Comparison of ENCODE assay signal across 1 cellular context in genomic region chr6:155519339-155519738, GRCh38.
TF ChIP-seq lines count a peak whose summit lies in the region.

No MANE protein-coding gene starts in this region.

TF ChIP-seq in HepG2, 621 proteins besides CTCF, POLR2A, EP300 and RAD21 (continued from another document and continues in another):
- TF ChIP-seq BCLAF1 (IDR thresholded peaks at IDR 0.05) (no peak), ZBTB3 (CRISPR knock-in tag; IDR thresholded peaks at IDR 0.05; ENCODE audit: borderline replicate concordance, low read depth) (no peak), ZBTB8A (CRISPR knock-in tag; IDR thresholded peaks at IDR 0.05; ENCODE audit: borderline replicate concordance, low read depth) (no peak), CENPX (CRISPR knock-in tag; IDR thresholded peaks at IDR 0.05) (no peak), MAFG (CRISPR knock-in tag; IDR thresholded peaks at IDR 0.05) (no peak), NFKBIZ (CRISPR knock-in tag; IDR thresholded peaks at IDR 0.05) (no peak), NFIB (CRISPR knock-in tag; IDR thresholded peaks at IDR 0.05; ENCODE audit: borderline replicate concordance) (no peak), SNAI1 (CRISPR knock-in tag; IDR thresholded peaks at IDR 0.05; ENCODE audit: borderline replicate concordance) (no peak), ZNF18 (CRISPR knock-in tag; IDR thresholded peaks at IDR 0.05; ENCODE audit: insufficient replicate concordance) (no peak), NFKB2 (CRISPR knock-in tag; IDR thresholded peaks at IDR 0.05; ENCODE audit: borderline replicate concordance) (no peak), TOE1 (CRISPR knock-in tag; IDR thresholded peaks at IDR 0.05) (no peak), ZNF619 (CRISPR knock-in tag; IDR thresholded peaks at IDR 0.05) (no peak), NCOR1 (IDR thresholded peaks at IDR 0.05; ENCODE audit: borderline replicate concordance, low read length) (no peak), CHD2 (IDR thresholded peaks at IDR 0.05; ENCODE audit: low read depth, low read length) (no peak), HNF4A (CRISPR knock-in tag; IDR thresholded peaks at IDR 0.05) (no peak), MAFK (conservative IDR thresholded peaks at IDR 0.05 in 1 of 2, IDR thresholded peaks at IDR 0.05 in 1 of 2; ENCODE audit: low read length in 2 of 2) (no peak), SMAD3 (CRISPR knock-in tag; IDR thresholded peaks at IDR 0.05) (no peak), PHF5A (CRISPR knock-in tag; IDR thresholded peaks at IDR 0.05; ENCODE audit: low read depth, unreplicated experiment) (no peak), TARDBP (CRISPR knock-in tag; IDR thresholded peaks at IDR 0.05) (no peak), FOSL1 (CRISPR knock-in tag; IDR thresholded peaks at IDR 0.05; ENCODE audit: borderline replicate concordance) (no peak), NR2F1 (CRISPR knock-in tag; IDR thresholded peaks at IDR 0.05) (0 out of 4 replicates have a peak, but pooled peaks of 1 of the 2 experiments have one; percentile 32), MZF1 (CRISPR knock-in tag; IDR thresholded peaks at IDR 0.05; ENCODE audit: borderline replicate concordance) (no peak), ZFP36 (IDR thresholded peaks at IDR 0.05; ENCODE audit: borderline replicate concordance, low read depth, low read length, partially characterized antibody) (no peak), BCL6 (CRISPR knock-in tag; IDR thresholded peaks at IDR 0.05) (peak; percentile 72), SRSF9 (IDR thresholded peaks at IDR 0.05; ENCODE audit: borderline replicate concordance, insufficient read depth, low read depth, low read length, poor library complexity, severe bottlenecking) (no peak), REPIN1 (CRISPR knock-in tag; IDR thresholded peaks at IDR 0.05; ENCODE audit: borderline replicate concordance, low read depth) (no peak), SMC3 (IDR thresholded peaks at IDR 0.05; ENCODE audit: low read length) (no peak), FOXA3 (CRISPR knock-in tag; IDR thresholded peaks at IDR 0.05) (0 out of 2 replicates have a peak, but pooled peaks have one; percentile 29), ZNF292 (CRISPR knock-in tag; IDR thresholded peaks at IDR 0.05; ENCODE audit: borderline replicate concordance, low read depth) (no peak), GATAD1 (CRISPR knock-in tag; IDR thresholded peaks at IDR 0.05) (no peak), ZNF44 (CRISPR knock-in tag; IDR thresholded peaks at IDR 0.05) (no peak), SOX6 (IDR thresholded peaks at IDR 0.05) (no peak), SOX6 (CRISPR knock-in tag; IDR thresholded peaks at IDR 0.05) (peak; percentile 8; the same call in 1 of the 2 replicates)
- TF ChIP-seq, protein P1, sequence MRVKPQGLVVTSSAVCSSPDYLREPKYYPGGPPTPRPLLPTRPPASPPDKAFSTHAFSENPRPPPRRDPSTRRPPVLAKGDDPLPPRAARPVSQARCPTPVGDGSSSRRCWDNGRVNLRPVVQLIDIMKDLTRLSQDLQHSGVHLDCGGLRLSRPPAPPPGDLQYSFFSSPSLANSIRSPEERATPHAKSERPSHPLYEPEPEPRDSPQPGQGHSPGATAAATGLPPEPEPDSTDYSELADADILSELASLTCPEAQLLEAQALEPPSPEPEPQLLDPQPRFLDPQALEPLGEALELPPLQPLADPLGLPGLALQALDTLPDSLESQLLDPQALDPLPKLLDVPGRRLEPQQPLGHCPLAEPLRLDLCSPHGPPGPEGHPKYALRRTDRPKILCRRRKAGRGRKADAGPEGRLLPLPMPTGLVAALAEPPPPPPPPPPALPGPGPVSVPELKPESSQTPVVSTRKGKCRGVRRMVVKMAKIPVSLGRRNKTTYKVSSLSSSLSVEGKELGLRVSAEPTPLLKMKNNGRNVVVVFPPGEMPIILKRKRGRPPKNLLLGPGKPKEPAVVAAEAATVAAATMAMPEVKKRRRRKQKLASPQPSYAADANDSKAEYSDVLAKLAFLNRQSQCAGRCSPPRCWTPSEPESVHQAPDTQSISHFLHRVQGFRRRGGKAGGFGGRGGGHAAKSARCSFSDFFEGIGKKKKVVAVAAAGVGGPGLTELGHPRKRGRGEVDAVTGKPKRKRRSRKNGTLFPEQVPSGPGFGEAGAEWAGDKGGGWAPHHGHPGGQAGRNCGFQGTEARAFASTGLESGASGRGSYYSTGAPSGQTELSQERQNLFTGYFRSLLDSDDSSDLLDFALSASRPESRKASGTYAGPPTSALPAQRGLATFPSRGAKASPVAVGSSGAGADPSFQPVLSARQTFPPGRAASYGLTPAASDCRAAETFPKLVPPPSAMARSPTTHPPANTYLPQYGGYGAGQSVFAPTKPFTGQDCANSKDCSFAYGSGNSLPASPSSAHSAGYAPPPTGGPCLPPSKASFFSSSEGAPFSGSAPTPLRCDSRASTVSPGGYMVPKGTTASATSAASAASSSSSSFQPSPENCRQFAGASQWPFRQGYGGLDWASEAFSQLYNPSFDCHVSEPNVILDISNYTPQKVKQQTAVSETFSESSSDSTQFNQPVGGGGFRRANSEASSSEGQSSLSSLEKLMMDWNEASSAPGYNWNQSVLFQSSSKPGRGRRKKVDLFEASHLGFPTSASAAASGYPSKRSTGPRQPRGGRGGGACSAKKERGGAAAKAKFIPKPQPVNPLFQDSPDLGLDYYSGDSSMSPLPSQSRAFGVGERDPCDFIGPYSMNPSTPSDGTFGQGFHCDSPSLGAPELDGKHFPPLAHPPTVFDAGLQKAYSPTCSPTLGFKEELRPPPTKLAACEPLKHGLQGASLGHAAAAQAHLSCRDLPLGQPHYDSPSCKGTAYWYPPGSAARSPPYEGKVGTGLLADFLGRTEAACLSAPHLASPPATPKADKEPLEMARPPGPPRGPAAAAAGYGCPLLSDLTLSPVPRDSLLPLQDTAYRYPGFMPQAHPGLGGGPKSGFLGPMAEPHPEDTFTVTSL (CRISPR knock-in tag; IDR thresholded peaks at IDR 0.05; ENCODE audit: borderline replicate concordance), result no peak
- TF ChIP-seq, protein P2, sequence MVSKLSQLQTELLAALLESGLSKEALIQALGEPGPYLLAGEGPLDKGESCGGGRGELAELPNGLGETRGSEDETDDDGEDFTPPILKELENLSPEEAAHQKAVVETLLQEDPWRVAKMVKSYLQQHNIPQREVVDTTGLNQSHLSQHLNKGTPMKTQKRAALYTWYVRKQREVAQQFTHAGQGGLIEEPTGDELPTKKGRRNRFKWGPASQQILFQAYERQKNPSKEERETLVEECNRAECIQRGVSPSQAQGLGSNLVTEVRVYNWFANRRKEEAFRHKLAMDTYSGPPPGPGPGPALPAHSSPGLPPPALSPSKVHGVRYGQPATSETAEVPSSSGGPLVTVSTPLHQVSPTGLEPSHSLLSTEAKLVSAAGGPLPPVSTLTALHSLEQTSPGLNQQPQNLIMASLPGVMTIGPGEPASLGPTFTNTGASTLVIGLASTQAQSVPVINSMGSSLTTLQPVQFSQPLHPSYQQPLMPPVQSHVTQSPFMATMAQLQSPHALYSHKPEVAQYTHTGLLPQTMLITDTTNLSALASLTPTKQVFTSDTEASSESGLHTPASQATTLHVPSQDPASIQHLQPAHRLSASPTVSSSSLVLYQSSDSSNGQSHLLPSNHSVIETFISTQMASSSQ (IDR thresholded peaks at IDR 0.05; ENCODE audit: low read depth), result no peak
- TF ChIP-seq, protein P2 (CRISPR knock-in tag; IDR thresholded peaks at IDR 0.05; ENCODE audit: borderline replicate concordance), result no peak
- TF ChIP-seq, protein P3, sequence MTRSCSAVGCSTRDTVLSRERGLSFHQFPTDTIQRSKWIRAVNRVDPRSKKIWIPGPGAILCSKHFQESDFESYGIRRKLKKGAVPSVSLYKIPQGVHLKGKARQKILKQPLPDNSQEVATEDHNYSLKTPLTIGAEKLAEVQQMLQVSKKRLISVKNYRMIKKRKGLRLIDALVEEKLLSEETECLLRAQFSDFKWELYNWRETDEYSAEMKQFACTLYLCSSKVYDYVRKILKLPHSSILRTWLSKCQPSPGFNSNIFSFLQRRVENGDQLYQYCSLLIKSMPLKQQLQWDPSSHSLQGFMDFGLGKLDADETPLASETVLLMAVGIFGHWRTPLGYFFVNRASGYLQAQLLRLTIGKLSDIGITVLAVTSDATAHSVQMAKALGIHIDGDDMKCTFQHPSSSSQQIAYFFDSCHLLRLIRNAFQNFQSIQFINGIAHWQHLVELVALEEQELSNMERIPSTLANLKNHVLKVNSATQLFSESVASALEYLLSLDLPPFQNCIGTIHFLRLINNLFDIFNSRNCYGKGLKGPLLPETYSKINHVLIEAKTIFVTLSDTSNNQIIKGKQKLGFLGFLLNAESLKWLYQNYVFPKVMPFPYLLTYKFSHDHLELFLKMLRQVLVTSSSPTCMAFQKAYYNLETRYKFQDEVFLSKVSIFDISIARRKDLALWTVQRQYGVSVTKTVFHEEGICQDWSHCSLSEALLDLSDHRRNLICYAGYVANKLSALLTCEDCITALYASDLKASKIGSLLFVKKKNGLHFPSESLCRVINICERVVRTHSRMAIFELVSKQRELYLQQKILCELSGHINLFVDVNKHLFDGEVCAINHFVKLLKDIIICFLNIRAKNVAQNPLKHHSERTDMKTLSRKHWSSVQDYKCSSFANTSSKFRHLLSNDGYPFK (CRISPR knock-in tag; IDR thresholded peaks at IDR 0.05; ENCODE audit: borderline replicate concordance), result no peak
- TF ChIP-seq, protein P4, sequence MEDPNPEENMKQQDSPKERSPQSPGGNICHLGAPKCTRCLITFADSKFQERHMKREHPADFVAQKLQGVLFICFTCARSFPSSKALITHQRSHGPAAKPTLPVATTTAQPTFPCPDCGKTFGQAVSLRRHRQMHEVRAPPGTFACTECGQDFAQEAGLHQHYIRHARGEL (CRISPR knock-in tag; IDR thresholded peaks at IDR 0.05), result no peak
- TF ChIP-seq, protein P5, sequence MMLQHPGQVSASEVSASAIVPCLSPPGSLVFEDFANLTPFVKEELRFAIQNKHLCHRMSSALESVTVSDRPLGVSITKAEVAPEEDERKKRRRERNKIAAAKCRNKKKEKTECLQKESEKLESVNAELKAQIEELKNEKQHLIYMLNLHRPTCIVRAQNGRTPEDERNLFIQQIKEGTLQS (CRISPR knock-in tag; IDR thresholded peaks at IDR 0.05), result no peak
- TF ChIP-seq, protein P6, sequence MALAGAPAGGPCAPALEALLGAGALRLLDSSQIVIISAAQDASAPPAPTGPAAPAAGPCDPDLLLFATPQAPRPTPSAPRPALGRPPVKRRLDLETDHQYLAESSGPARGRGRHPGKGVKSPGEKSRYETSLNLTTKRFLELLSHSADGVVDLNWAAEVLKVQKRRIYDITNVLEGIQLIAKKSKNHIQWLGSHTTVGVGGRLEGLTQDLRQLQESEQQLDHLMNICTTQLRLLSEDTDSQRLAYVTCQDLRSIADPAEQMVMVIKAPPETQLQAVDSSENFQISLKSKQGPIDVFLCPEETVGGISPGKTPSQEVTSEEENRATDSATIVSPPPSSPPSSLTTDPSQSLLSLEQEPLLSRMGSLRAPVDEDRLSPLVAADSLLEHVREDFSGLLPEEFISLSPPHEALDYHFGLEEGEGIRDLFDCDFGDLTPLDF (CRISPR knock-in tag; IDR thresholded peaks at IDR 0.05), result no peak
- TF ChIP-seq, protein P7, sequence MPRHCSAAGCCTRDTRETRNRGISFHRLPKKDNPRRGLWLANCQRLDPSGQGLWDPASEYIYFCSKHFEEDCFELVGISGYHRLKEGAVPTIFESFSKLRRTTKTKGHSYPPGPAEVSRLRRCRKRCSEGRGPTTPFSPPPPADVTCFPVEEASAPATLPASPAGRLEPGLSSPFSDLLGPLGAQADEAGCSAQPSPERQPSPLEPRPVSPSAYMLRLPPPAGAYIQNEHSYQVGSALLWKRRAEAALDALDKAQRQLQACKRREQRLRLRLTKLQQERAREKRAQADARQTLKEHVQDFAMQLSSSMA (CRISPR knock-in tag; IDR thresholded peaks at IDR 0.05), result no peak
